In the genomic region with DNA sequence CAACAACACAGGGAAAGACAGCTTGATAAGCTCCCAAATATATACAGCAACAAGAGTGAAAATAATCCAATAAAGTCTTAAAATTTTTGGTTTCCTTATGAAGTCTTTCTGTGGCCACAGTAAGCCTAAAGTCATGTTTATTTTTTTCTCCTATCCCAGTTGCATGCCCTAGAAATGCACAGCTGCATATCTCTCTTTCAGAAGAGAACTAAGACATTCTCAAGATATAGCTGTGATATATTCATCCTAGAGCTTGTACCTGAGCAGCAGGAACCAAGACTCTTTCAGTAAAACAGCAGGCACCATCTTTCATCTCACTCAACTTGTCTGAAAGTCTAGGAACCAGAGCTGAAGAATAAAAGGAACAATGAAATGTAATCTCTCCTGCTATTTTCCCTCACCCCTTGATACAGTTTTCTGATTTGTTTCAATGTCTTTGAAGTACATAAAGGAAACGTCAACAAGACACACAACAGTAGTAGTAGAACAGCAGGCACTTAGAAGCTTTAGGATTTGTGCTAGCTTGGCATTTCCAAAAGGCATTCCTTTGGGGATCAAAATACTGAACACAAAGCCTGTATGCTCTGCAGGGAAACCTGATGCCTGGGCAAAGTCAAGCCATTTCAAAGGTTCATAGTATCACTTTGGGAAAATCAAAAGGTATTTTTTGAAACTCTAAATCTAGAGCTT, we compare ENCODE assay signal across 2 cellular contexts.
TF ChIP-seq lines count a peak whose summit lies in the region.

No MANE protein-coding gene starts in this region.

TF ChIP-seq in HEK293, 187 proteins besides CTCF, POLR2A, EP300 and RAD21:
- TF ChIP-seq ZNF335 (tag by site-specific recombination; conservative IDR thresholded peaks at IDR 0.05) (0 out of 2 replicates have a peak, but pooled peaks have one; percentile 2), ZNF132 (tag by site-specific recombination; IDR thresholded peaks at IDR 0.05; ENCODE audit: borderline replicate concordance) (no peak), ZIC2 (tag by site-specific recombination; IDR thresholded peaks at IDR 0.05) (0 out of 2 replicates have a peak, but pooled peaks have one; percentile 45), ZNF416 (tag by site-specific recombination; IDR thresholded peaks at IDR 0.05) (no peak)

TF ChIP-seq in H1, 55 proteins besides CTCF, POLR2A, EP300 and RAD21 (continued from another document):
- TF ChIP-seq SUZ12 (IDR thresholded peaks at IDR 0.05; ENCODE audit: low read length) = no peak
- TF ChIP-seq BCL11A (IDR thresholded peaks at IDR 0.05; ENCODE audit: low read depth in 2 of 2, low read length in 2 of 2) = no peak
- TF ChIP-seq CHD1 (IDR thresholded peaks at IDR 0.05; ENCODE audit: low read depth, low read length) = no peak
- no peak for TF ChIP-seq POLR2AphosphoS5 (IDR thresholded peaks at IDR 0.05; ENCODE audit: low read depth, low read length)
- TF ChIP-seq YY1 (IDR thresholded peaks at IDR 0.05; ENCODE audit: low read depth, low read length) = no peak
TF ChIP-seq in H1: peak in this region for 0.
